In genomic region chr4:145625677-145626622, GRCh38 we compare ENCODE assay signal across 2 cellular contexts.
TF ChIP-seq lines count a peak whose summit lies in the region.

No MANE protein-coding gene starts in this region.

TF ChIP-seq in GM12891, 5 proteins besides CTCF, POLR2A, EP300 and RAD21 (continued from another document):
- peak; percentile 38 for TF ChIP-seq PAX5 (IDR thresholded peaks at IDR 0.05; ENCODE audit: insufficient read depth, low read length, severe bottlenecking)

TF ChIP-seq in GM12878, 131 proteins besides CTCF, POLR2A, EP300 and RAD21 (continued from another document):
- TF ChIP-seq HDGF (IDR thresholded peaks at IDR 0.05) (no peak), KLF5 (IDR thresholded peaks at IDR 0.05; ENCODE audit: partially characterized antibody) (no peak), SP1 (IDR thresholded peaks at IDR 0.05; ENCODE audit: low read depth, low read length) (no peak), TCF12 (IDR thresholded peaks at IDR 0.05; ENCODE audit: low read depth, low read length) (peak; percentile 51; the same call in 1 of the 2 replicates), FOXK2 (IDR thresholded peaks at IDR 0.05) (no peak), MTA2 (IDR thresholded peaks at IDR 0.05; ENCODE audit: low read depth) (no peak), ZZZ3 (IDR thresholded peaks at IDR 0.05; ENCODE audit: control insufficient read depth, insufficient read length, low read depth) (no peak), YBX1 (IDR thresholded peaks at IDR 0.05) (no peak), NFXL1 (IDR thresholded peaks at IDR 0.05; ENCODE audit: borderline replicate concordance) (no peak), ZNF687 (IDR thresholded peaks at IDR 0.05) (0 out of 2 replicates have a peak, but pooled peaks have one; percentile 15), TCF7 (IDR thresholded peaks at IDR 0.05; ENCODE audit: borderline replicate concordance) (no peak), MXI1 (IDR thresholded peaks at IDR 0.05; ENCODE audit: low read depth, low read length) (no peak), RB1 (IDR thresholded peaks at IDR 0.05; ENCODE audit: borderline replicate concordance) (no peak), FOS (IDR thresholded peaks at IDR 0.05; ENCODE audit: borderline replicate concordance, extremely low read depth, insufficient read length) (no peak), STAT1 (conservative IDR thresholded peaks at IDR 0.05) (no peak), NR2F1 (conservative IDR thresholded peaks at IDR 0.05) (peak; percentile 89), EED (IDR thresholded peaks at IDR 0.05; ENCODE audit: low read depth) (no peak), MEF2A (IDR thresholded peaks at IDR 0.05; ENCODE audit: insufficient read depth, low read depth, low read length) (no peak), PAX5 (IDR thresholded peaks at IDR 0.05; ENCODE audit: borderline replicate concordance, low read depth, low read length) (peak; percentile 70; the same call in 1 of the 2 replicates), PAX8 (IDR thresholded peaks at IDR 0.05) (peak; percentile 57; the same call in 1 of the 2 replicates), BCL11A (IDR thresholded peaks at IDR 0.05; ENCODE audit: low read depth, low read length) (no peak), NBN (IDR thresholded peaks at IDR 0.05) (no peak), SKIL (IDR thresholded peaks at IDR 0.05; ENCODE audit: low read depth, poor library complexity, severe bottlenecking) (no peak), REST (IDR thresholded peaks at IDR 0.05; ENCODE audit: low read depth, low read length) (no peak), E2F4 (IDR thresholded peaks at IDR 0.05; ENCODE audit: low read depth, low read length) (no peak), HDAC6 (IDR thresholded peaks at IDR 0.05; ENCODE audit: unreplicated experiment) (no peak), TARDBP (IDR thresholded peaks at IDR 0.05; ENCODE audit: borderline replicate concordance) (no peak), HCFC1 (IDR thresholded peaks at IDR 0.05; ENCODE audit: low read length) (no peak), LARP7 (IDR thresholded peaks at IDR 0.05) (no peak), SREBF1 (IDR thresholded peaks at IDR 0.05; ENCODE audit: low read length) (no peak), CREB1 (IDR thresholded peaks at IDR 0.05; ENCODE audit: low read depth) (no peak), SUPT20H (IDR thresholded peaks at IDR 0.05; ENCODE audit: borderline replicate concordance, control insufficient read depth, low read depth, low read length) (no peak), JUND (IDR thresholded peaks at IDR 0.05; ENCODE audit: low read depth, low read length) (no peak), ZNF384 (IDR thresholded peaks at IDR 0.05; ENCODE audit: borderline replicate concordance, low read depth, low read length) (no peak), ZSCAN29 (IDR thresholded peaks at IDR 0.05) (no peak), SIN3A (IDR thresholded peaks at IDR 0.05; ENCODE audit: low read depth, low read length) (no peak), ATF7 (IDR thresholded peaks at IDR 0.05; ENCODE audit: low read depth) (no peak), RUNX3 (IDR thresholded peaks at IDR 0.05; ENCODE audit: low read length) (no peak), NR2C1 (IDR thresholded peaks at IDR 0.05) (peak; percentile 56; the same call in 1 of the 2 replicates), EGR1 (IDR thresholded peaks at IDR 0.05; ENCODE audit: borderline replicate concordance in 1 of 2, low read depth in 2 of 2, low read length in 2 of 2) (no peak), DPF2 (IDR thresholded peaks at IDR 0.05) (no peak)
